Comparison of ENCODE assay signal across 8 cellular contexts in the genomic region with DNA sequence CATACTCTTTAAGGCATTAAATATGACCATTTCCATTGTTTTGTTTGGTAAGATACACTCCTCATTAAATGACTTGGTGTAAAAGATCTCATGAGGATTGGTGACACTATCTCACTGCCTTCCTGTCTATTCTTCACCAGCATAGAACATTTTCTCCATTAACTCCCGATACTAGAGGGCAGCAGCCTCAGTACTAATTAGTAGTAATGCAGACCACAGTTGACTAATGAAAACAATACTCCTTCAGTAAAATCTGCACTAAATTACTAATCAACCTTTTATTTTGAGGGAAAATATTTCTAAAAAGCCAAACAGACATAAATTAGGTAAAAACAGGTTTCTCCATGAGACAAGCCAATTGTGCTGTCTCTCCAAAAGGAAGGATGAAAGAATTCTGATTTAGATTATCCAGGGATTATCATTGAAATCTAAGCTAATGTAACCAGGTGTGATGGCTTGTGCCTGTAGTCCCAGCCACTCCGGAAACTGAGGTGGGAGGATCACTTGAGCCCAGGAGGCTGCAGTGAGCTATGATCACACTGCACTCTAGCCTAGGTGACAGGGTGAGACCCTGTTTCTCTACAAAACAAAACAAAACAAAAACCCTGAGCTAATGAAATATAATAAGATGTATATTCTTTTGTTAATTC. TPM values are rescaled to one million over a fixed set of nuclear protein-coding genes. Genes with fewer than 3 reads are reported as not detected.
A peak's percentile ranks its signal among the peaks of the same experiment; 100 is the strongest.
DNase-seq lines count a peak whose midpoint lies in the region; ATAC-seq, FAIRE-seq and TF ChIP-seq lines count a peak whose summit lies in the region.

No MANE protein-coding gene starts in this region.

- no peak for FAIRE-seq in urothelium cell line (lab: Jason Lieb, UNC)

- H3K4me1 ChIP-seq in PC-3 (ENCODE audit: insufficient read depth, low read length), result peaks cover 4% of the 10 kb centered on the region

- H3K36me3 Mint-ChIP-seq in activated T-helper 1 cell treated with anti-CD3 and anti-CD28 coated beads, Interleukin-12 subunit alpha, Interleukin-12 subunit beta, Interleukin-2, Interleukin-4 antibody, amounts not matched to agents 30 ng/mL and 10 ng/mL and 1 ng/mL, durations not matched to agents 14 hours and 24 hours and 36 hours (ENCODE audit: low read depth), result no peaks in the 10 kb centered on the region

- H2AFZ ChIP-seq in PC-3 (ENCODE audit: low read length), result no peak overlapping the region

- H3K9me3 Mint-ChIP-seq in activated T-helper 1 cell treated with anti-CD3 and anti-CD28 coated beads, Interleukin-12 subunit alpha, Interleukin-12 subunit beta, Interleukin-2, Interleukin-4 antibody, amounts not matched to agents 30 ng/mL and 10 ng/mL and 1 ng/mL, durations not matched to agents 14 hours and 24 hours and 36 hours, result no peaks in the 10 kb centered on the region

- no peaks in the 10 kb centered on the region for H3K27me3 Mint-ChIP-seq in activated T-helper 1 cell treated with anti-CD3 and anti-CD28 coated beads, Interleukin-12 subunit alpha, Interleukin-12 subunit beta, Interleukin-2, Interleukin-4 antibody, amounts not matched to agents 30 ng/mL and 10 ng/mL and 1 ng/mL, durations not matched to agents 14 hours and 24 hours and 36 hours (ENCODE audit: insufficient read depth)

- no peaks in the 10 kb centered on the region for H3K27me3 ChIP-seq in PC-3 (ENCODE audit: low read length)

- POLR2A ChIA-PET in PC-3 (lab: Charles Lee; ENCODE audit: unreplicated experiment), result no interaction called here

- intact Hi-C loops in PC-3 (cut with micrococcal nuclease), result loop anchor here (1.0 to 2.0 kb wide), 4 partner anchors 54 to 182 kb away; no protein-coding TSS in a partner anchor
- intact Hi-C loops in activated T-helper 1 cell treated with anti-CD3 and anti-CD28 coated beads, Interleukin-12 subunit alpha, Interleukin-12 subunit beta, Interleukin-2, Interleukin-4 antibody, amounts not matched to agents 30 ng/mL and 10 ng/mL and 1 ng/mL, durations not matched to agents 14 hours and 24 hours and 36 hours (cut with micrococcal nuclease), result loop anchor here (1.0 to 5.0 kb wide), 5 partner anchors 9 to 181 kb away; a partner anchor contains a TSS

- CTCF ChIA-PET in PC-3 (lab: Charles Lee), result interaction anchor here (0.5 to 2.0 kb wide), 12 partner anchors 10 to 366 kb away, joined by 3 to 30 read pairs (median 3); no protein-coding TSS in a partner anchor

- H3K9me2 ChIP-seq in PC-3 (replicated peaks; ENCODE audit: low read length), result no peaks in the 10 kb centered on the region

- peak overlapping the region; percentile 19 for H3K27ac Mint-ChIP-seq in activated T-helper 1 cell treated with anti-CD3 and anti-CD28 coated beads, Interleukin-12 subunit alpha, Interleukin-12 subunit beta, Interleukin-2, Interleukin-4 antibody, amounts not matched to agents 30 ng/mL and 10 ng/mL and 1 ng/mL, durations not matched to agents 14 hours and 24 hours and 36 hours

- H3K4me1 Mint-ChIP-seq in activated T-helper 1 cell treated with anti-CD3 and anti-CD28 coated beads, Interleukin-12 subunit alpha, Interleukin-12 subunit beta, Interleukin-2, Interleukin-4 antibody, amounts not matched to agents 30 ng/mL and 10 ng/mL and 1 ng/mL, durations not matched to agents 14 hours and 24 hours and 36 hours (ENCODE audit: low read depth), result peaks cover 28% of the 10 kb centered on the region

- H3K4me3 ChIP-seq in PC-3 (ENCODE audit: low read length) (no peak overlapping the region), foreskin fibroblast (ENCODE audit: low read depth in 1 of 2, low read length in 2 of 2) (no peak overlapping the region)

- H4K20me1 ChIP-seq in PC-3 (ENCODE audit: low read length), result no peaks in the 10 kb centered on the region

- H3K9ac ChIP-seq in PC-3 (ENCODE audit: low read length), result no peak overlapping the region

- H3K79me2 ChIP-seq in PC-3 (ENCODE audit: low read length), result no peaks in the 10 kb centered on the region

- no TSS peak for BruUV-seq in PC-3 (replicated peaks; lab: Mats Ljungman, UMichigan)

- peak overlapping the region; percentile 3; the same call in 1 of the 2 replicates for H3K4me2 ChIP-seq in PC-3 (ENCODE audit: low read length)

- no peaks in the 10 kb centered on the region for H3K9me3 ChIP-seq in PC-3 (ENCODE audit: low read length)

- H3K4me3 Mint-ChIP-seq in activated T-helper 1 cell treated with anti-CD3 and anti-CD28 coated beads, Interleukin-12 subunit alpha, Interleukin-12 subunit beta, Interleukin-2, Interleukin-4 antibody, amounts not matched to agents 30 ng/mL and 10 ng/mL and 1 ng/mL, durations not matched to agents 14 hours and 24 hours and 36 hours, result no peak overlapping the region

- H3F3A ChIP-seq in PC-3 (ENCODE audit: low read length, unreplicated experiment), result no peaks in the 10 kb centered on the region

- no peaks in the 10 kb centered on the region for H3K36me3 ChIP-seq in PC-3 (ENCODE audit: low read depth, low read length)

- TF ChIP-seq CTCF in PC-3 (conservative IDR thresholded peaks at IDR 0.05; ENCODE audit: low read depth, low read length), result peak; percentile 98
- peak; percentile 48 for TF ChIP-seq CTCF in foreskin fibroblast (IDR thresholded peaks at IDR 0.05; ENCODE audit: low read depth, low read length)
- TF ChIP-seq CTCF in omental fat pad (IDR thresholded peaks at IDR 0.05), result no peak

- no peak overlapping the region for H3K27ac ChIP-seq in PC-3 (ENCODE audit: low read length)

- DNase-seq in DMS153 (lab: John Stamatoyannopoulos, UW), result peak; percentile 43
- DNase-seq in HT-29 (ENCODE audit: low spot score), result peak; percentile 95
- peak; percentile 87 for DNase-seq in PC-3
- DNase-seq in activated T-helper 1 cell treated with anti-CD3 and anti-CD28 coated beads, Interleukin-12 subunit alpha, Interleukin-12 subunit beta, Interleukin-2, Interleukin-4 antibody, amounts not matched to agents 30 ng/mL and 10 ng/mL and 1 ng/mL, durations not matched to agents 14 hours and 24 hours and 36 hours (ENCODE audit: low spot score), result peak; percentile 33
- peak; percentile 44 to 75 for DNase-seq in foreskin fibroblast
- DNase-seq in omental fat pad (ENCODE audit: low spot score), result peak; percentile 51
- DNase-seq in urothelium cell line (ENCODE audit: low spot score), result peak; percentile 27

- peak; percentile 95 for ATAC-seq in PC-3
- no peak for ATAC-seq in omental fat pad (ENCODE audit: low FRiP score)
- ATAC-seq in GM19395 (IDR thresholded peaks at IDR 0.05; ENCODE audit: unreplicated experiment), result no peak

RNA-seq across cellular contexts. Expression of a gene that starts 9.4 kb away (rescaled TPM):
- 0.79 and 1.3 TPM in 2 replicates for total RNA-seq in HT-29 (2014; rRNA removed; shearing (Covaris generic))
- total RNA-seq in PC-3 (2014; rRNA removed), result 1.9 and 2.0 TPM in 2 replicates
- 4.0 and 4.5 TPM in 2 replicates for total RNA-seq in activated T-helper 1 cell treated with anti-CD3 and anti-CD28 coated beads, Interleukin-12 subunit alpha, Interleukin-12 subunit beta, Interleukin-2, Interleukin-4 antibody, amounts not matched to agents 30 ng/mL and 10 ng/mL and 1 ng/mL, durations not matched to agents 14 hours and 24 hours and 36 hours
- total RNA-seq in omental fat pad, result 1 to 10 TPM; 2.7 to 4.5 (median 3.1) TPM

Comparison
In these comparisons a context has a peak if more than half of its experiments do, and no peak if none do; other contexts are left out.
1. DNase-seq: peak in every context shown above with its lines; median percentile 95 in HT-29; 87 in PC-3; 60 in foreskin fibroblast; 51 in omental fat pad; 43 in DMS153; 33 in activated T-helper 1 cell treated with anti-CD3 and anti-CD28 coated beads, Interleukin-12 subunit alpha, Interleukin-12 subunit beta, Interleukin-2, Interleukin-4 antibody, amounts not matched to agents 30 ng/mL and 10 ng/mL and 1 ng/mL, durations not matched to agents 14 hours and 24 hours and 36 hours; 27 in urothelium cell line.
2. CTCF ChIP-seq: peak in PC-3 (single experiment) and foreskin fibroblast (single experiment); none in omental fat pad (0 of 3).